8 cellular contexts compared by ENCODE assay signal in genomic region chr14:104876251-104876699, GRCh38. TPM values are rescaled to one million over a fixed set of nuclear protein-coding genes. Genes with fewer than 3 reads are reported as not detected.
A peak's percentile ranks its signal among the peaks of the same experiment; 100 is the strongest.
DNase-seq lines count a peak whose midpoint lies in the region; ATAC-seq, FAIRE-seq and TF ChIP-seq lines count a peak whose summit lies in the region.

No MANE protein-coding gene starts in this region.

- H3K4me3 Mint-ChIP-seq in type B pancreatic cell, result no peak overlapping the region

- no peaks in the 10 kb centered on the region for H3K9me3 Mint-ChIP-seq in type B pancreatic cell

- H3K27me3 ChIP-seq in RWPE2 (ENCODE audit: insufficient read depth, poor library complexity, severe bottlenecking), result no peaks in the 10 kb centered on the region

- H3K27me3 Mint-ChIP-seq in type B pancreatic cell, result no peaks in the 10 kb centered on the region

- H3K27ac ChIP-seq in RWPE2 (ENCODE audit: poor library complexity, severe bottlenecking), result no peak overlapping the region

- no peak overlapping the region for H3K27ac Mint-ChIP-seq in type B pancreatic cell

- peaks cover 29% of the 10 kb centered on the region for H3K36me3 ChIP-seq in RWPE2 (ENCODE audit: low read depth)

- TF ChIP-seq POLR2A in GM12891 (IDR thresholded peaks at IDR 0.05; ENCODE audit: low read depth, low read length), result no peak

- peak; percentile 66 for FAIRE-seq in GM12891 (lab: Jason Lieb, UNC)

- DNase-seq in GM12891 (ENCODE audit: insufficient read length, low spot score) (peak; percentile 70), RWPE2 (ENCODE audit: low spot score) (no peak), dermis microvascular lymphatic vessel endothelial cell (ENCODE audit: low read depth in 2 of 2) (peak; percentile 11 to 65), sciatic nerve (ENCODE audit: low spot score) (no peak), NCI-H1694 treated with DMSO at 0.1 percent for 48 hours (lab: John Stamatoyannopoulos, UW) (no peak), type B pancreatic cell (ENCODE audit: extremely low spot score, unreplicated experiment) (no peak), Ammon's horn (ENCODE audit: low spot score) (no peak)

- TF ChIP-seq CTCF in RWPE2 (IDR thresholded peaks at IDR 0.05; ENCODE audit: poor library complexity, severe bottlenecking) (no peak), type B pancreatic cell (conservative IDR thresholded peaks at IDR 0.05) (no peak)

- peak; percentile 37 for ATAC-seq in RWPE2 (ENCODE audit: low read depth)
- ATAC-seq in sciatic nerve, result peak; percentile 56
- no peak for ATAC-seq in HG02970 (IDR thresholded peaks at IDR 0.05; ENCODE audit: low FRiP score, unreplicated experiment)

- intact Hi-C loops in sciatic nerve (cut with DNase I), result no loop called here

- H3K4me1 ChIP-seq in RWPE2 (ENCODE audit: insufficient read depth, poor library complexity, severe bottlenecking), result peaks cover 6% of the 10 kb centered on the region

- H3K4me1 Mint-ChIP-seq in type B pancreatic cell (ENCODE audit: unreplicated experiment), result peaks cover 7% of the 10 kb centered on the region

- H3K4me3 ChIP-seq in RWPE2 (ENCODE audit: severe bottlenecking), result no peak overlapping the region

- H3K36me3 Mint-ChIP-seq in type B pancreatic cell, result no peaks in the 10 kb centered on the region

- no peaks in the 10 kb centered on the region for H3K9me3 ChIP-seq in RWPE2 (ENCODE audit: severe bottlenecking)

TF ChIP-seq in GM12891, 5 proteins besides CTCF, POLR2A, EP300 and RAD21:
- no peak for TF ChIP-seq POU2F2 (IDR thresholded peaks at IDR 0.05; ENCODE audit: low read depth, low read length)
- TF ChIP-seq PAX5 (IDR thresholded peaks at IDR 0.05; ENCODE audit: insufficient read depth, low read length, severe bottlenecking), result no peak
- TF ChIP-seq POLR2AphosphoS5 (IDR thresholded peaks at IDR 0.05; ENCODE audit: low read depth, low read length), result no peak
- TF ChIP-seq TAF1 (IDR thresholded peaks at IDR 0.05; ENCODE audit: low read depth, low read length), result no peak
- no peak for TF ChIP-seq SPI1 (IDR thresholded peaks at IDR 0.05; ENCODE audit: low read depth, low read length)

RNA-seq across cellular contexts. Expression of gene CEP170B, which starts 11.2 kb away (rescaled TPM):
- 0.06 TPM for polyA plus RNA-seq in GM12891 (2012; ENCODE audit: low read depth, missing spikeins)
- total RNA-seq in dermis microvascular lymphatic vessel endothelial cell, result 5.6 and 6.6 TPM in 2 replicates
- 15.3 TPM for total RNA-seq in sciatic nerve
- 26.5 and 51.5 TPM in 2 replicates for total RNA-seq in type B pancreatic cell (ENCODE audit: low replicate concordance)

RNA-seq across cellular contexts. Expression of gene PLD4, which starts 48.4 kb away (rescaled TPM):
- 22.8 TPM for polyA plus RNA-seq in GM12891 (2012; ENCODE audit: low read depth, missing spikeins)
- total RNA-seq in dermis microvascular lymphatic vessel endothelial cell, result under 0.01 TPM in 1 of 2 replicates, not detected in the other
- 7.0 TPM for total RNA-seq in sciatic nerve
- 0.17 TPM in 2 replicates for total RNA-seq in type B pancreatic cell (ENCODE audit: low replicate concordance)

Comparison
In these comparisons a context has a peak if more than half of its experiments do, and no peak if none do; other contexts are left out.
1. DNase-seq: peak in GM12891 (single experiment) and dermis microvascular lymphatic vessel endothelial cell (2 of 2); none in RWPE2 (single experiment), sciatic nerve (single experiment), NCI-H1694 treated with DMSO at 0.1 percent for 48 hours (single experiment), type B pancreatic cell (single experiment) and Ammon's horn (single experiment).